11 cellular contexts compared by ENCODE assay signal in genomic region chr19:7861619-7862412, GRCh38. TPM values are rescaled to one million over a fixed set of nuclear protein-coding genes. Genes with fewer than 3 reads are reported as not detected.
A peak's percentile ranks its signal among the peaks of the same experiment; 100 is the strongest.
DNase-seq lines count a peak whose midpoint lies in the region; ATAC-seq lines count a peak whose summit lies in the region.
"Had no signal": no experiment of that assay in that cellular context is flagged by ENCODE, and none has a peak within 500 bp of the region (broad histone marks: within the 10 kb centered on the region; RNA-seq: fewer than 3 reads in every experiment).

No MANE protein-coding gene starts in this region.

- peaks cover 33% of the 10 kb centered on the region for H3K27me3 Mint-ChIP-seq in T-helper 2 cell treated with Interferon-gamma antibody and Interleukin-4, amounts not matched to agents 5 μg/mL and 100 μg/mL, for 36 hours (ENCODE audit: low read depth)
- peaks cover 20% of the 10 kb centered on the region for H3K27me3 Mint-ChIP-seq in activated T-helper 2 cell treated with anti-CD3 and anti-CD28 coated beads, Interferon-gamma antibody, Interleukin-2, Interleukin-4, amounts not matched to agents 10 μg/mL and 5 μg/mL and 100 μg/mL, durations not matched to agents 14 hours and 24 hours and 36 hours (ENCODE audit: low read depth)
- H3K27me3 Mint-ChIP-seq in stimulated activated naive B cell treated with anti-CD40 and anti-IgM and Interleukin-4, amounts not matched to agents 10 μg/mL and 1 μg/mL and 100 μg/mL, for 72 hours, result peaks cover 64 to 66% of the 10 kb centered on the region in 2 donors

- intact Hi-C loops in activated T-helper 2 cell treated with anti-CD3 and anti-CD28 coated beads, Interferon-gamma antibody, Interleukin-2, Interleukin-4, amounts not matched to agents 10 μg/mL and 5 μg/mL and 100 μg/mL, durations not matched to agents 14 hours and 24 hours and 36 hours (cut with micrococcal nuclease), result loop anchor here (2.0 kb wide), 1 partner anchor 59 kb away; the partner anchor contains the start of gene SNAPC2

- peaks cover 6% of the 10 kb centered on the region for H3K4me1 Mint-ChIP-seq in T-helper 2 cell treated with Interferon-gamma antibody and Interleukin-4, amounts not matched to agents 5 μg/mL and 100 μg/mL, for 36 hours (ENCODE audit: low read depth)
- peaks cover 7% of the 10 kb centered on the region for H3K4me1 Mint-ChIP-seq in activated T-helper 2 cell treated with anti-CD3 and anti-CD28 coated beads, Interferon-gamma antibody, Interleukin-2, Interleukin-4, amounts not matched to agents 10 μg/mL and 5 μg/mL and 100 μg/mL, durations not matched to agents 14 hours and 24 hours and 36 hours (ENCODE audit: low read depth)
- peaks cover 10 to 29% of the 10 kb centered on the region in 2 donors for H3K4me1 Mint-ChIP-seq in stimulated activated naive B cell treated with anti-CD40 and anti-IgM and Interleukin-4, amounts not matched to agents 10 μg/mL and 1 μg/mL and 100 μg/mL, for 72 hours

- H3K4me3 Mint-ChIP-seq in T-helper 2 cell treated with Interferon-gamma antibody and Interleukin-4, amounts not matched to agents 5 μg/mL and 100 μg/mL, for 36 hours, result peak overlapping the region; percentile 12
- H3K4me3 Mint-ChIP-seq in activated T-helper 2 cell treated with anti-CD3 and anti-CD28 coated beads, Interferon-gamma antibody, Interleukin-2, Interleukin-4, amounts not matched to agents 10 μg/mL and 5 μg/mL and 100 μg/mL, durations not matched to agents 14 hours and 24 hours and 36 hours (ENCODE audit: low read depth), result peak overlapping the region; percentile 26
- peak overlapping the region; percentile 59 to 65 for H3K4me3 Mint-ChIP-seq in stimulated activated naive B cell treated with anti-CD40 and anti-IgM and Interleukin-4, amounts not matched to agents 10 μg/mL and 1 μg/mL and 100 μg/mL, for 72 hours

- no peaks in the 10 kb centered on the region for H3K36me3 Mint-ChIP-seq in T-helper 2 cell treated with Interferon-gamma antibody and Interleukin-4, amounts not matched to agents 5 μg/mL and 100 μg/mL, for 36 hours (ENCODE audit: low read depth)
- H3K36me3 Mint-ChIP-seq in activated T-helper 2 cell treated with anti-CD3 and anti-CD28 coated beads, Interferon-gamma antibody, Interleukin-2, Interleukin-4, amounts not matched to agents 10 μg/mL and 5 μg/mL and 100 μg/mL, durations not matched to agents 14 hours and 24 hours and 36 hours (ENCODE audit: low read depth), result no peaks in the 10 kb centered on the region
- peaks cover 11 to 23% of the 10 kb centered on the region in 2 donors for H3K36me3 Mint-ChIP-seq in stimulated activated naive B cell treated with anti-CD40 and anti-IgM and Interleukin-4, amounts not matched to agents 10 μg/mL and 1 μg/mL and 100 μg/mL, for 72 hours

- no peaks in the 10 kb centered on the region for H3K9me3 Mint-ChIP-seq in T-helper 2 cell treated with Interferon-gamma antibody and Interleukin-4, amounts not matched to agents 5 μg/mL and 100 μg/mL, for 36 hours
- H3K9me3 Mint-ChIP-seq in activated T-helper 2 cell treated with anti-CD3 and anti-CD28 coated beads, Interferon-gamma antibody, Interleukin-2, Interleukin-4, amounts not matched to agents 10 μg/mL and 5 μg/mL and 100 μg/mL, durations not matched to agents 14 hours and 24 hours and 36 hours, result no peaks in the 10 kb centered on the region
- H3K9me3 Mint-ChIP-seq in stimulated activated naive B cell treated with anti-CD40 and anti-IgM and Interleukin-4, amounts not matched to agents 10 μg/mL and 1 μg/mL and 100 μg/mL, for 72 hours, result no peaks in the 10 kb centered on the region

- no peak overlapping the region for H3K27ac Mint-ChIP-seq in T-helper 2 cell treated with Interferon-gamma antibody and Interleukin-4, amounts not matched to agents 5 μg/mL and 100 μg/mL, for 36 hours
- H3K27ac Mint-ChIP-seq in activated T-helper 2 cell treated with anti-CD3 and anti-CD28 coated beads, Interferon-gamma antibody, Interleukin-2, Interleukin-4, amounts not matched to agents 10 μg/mL and 5 μg/mL and 100 μg/mL, durations not matched to agents 14 hours and 24 hours and 36 hours, result no peak overlapping the region
- no peak overlapping the region for H3K27ac Mint-ChIP-seq in stimulated activated naive B cell treated with anti-CD40 and anti-IgM and Interleukin-4, amounts not matched to agents 10 μg/mL and 1 μg/mL and 100 μg/mL, for 72 hours

- no peak for DNase-seq in T-helper 2 cell treated with Interferon-gamma antibody and Interleukin-4, amounts not matched to agents 5 μg/mL and 100 μg/mL, for 36 hours (ENCODE audit: low spot score)
- DNase-seq in T-helper 2 cell, result no peak
- no peak for DNase-seq in activated T-helper 2 cell treated with anti-CD3 and anti-CD28 coated beads, Interferon-gamma antibody, Interleukin-2, Interleukin-4, amounts not matched to agents 10 μg/mL and 5 μg/mL and 100 μg/mL, durations not matched to agents 14 hours and 24 hours and 36 hours (ENCODE audit: low spot score)
- no peak for DNase-seq in stimulated activated naive B cell treated with anti-CD40 and anti-IgM and Interleukin-4, amounts not matched to agents 10 μg/mL and 1 μg/mL and 100 μg/mL, for 72 hours
- no peak for DNase-seq in AG08395 (ENCODE audit: low spot score)
- no peak for DNase-seq in OCI-M1 (lab: John Stamatoyannopoulos, UW)
- no peak for DNase-seq in HuH-7.5 (ENCODE audit: low spot score)
- DNase-seq: NCI-H2081 treated with DMSO at 0.1 percent for 48 hours, tibial artery had no signal

- H3K4me3 ChIP-seq in iPS-18c (ENCODE audit: insufficient read depth, low read depth, low read length), result peak overlapping the region; percentile 50

- peak; percentile 21 to 22 for ATAC-seq in stimulated activated naive B cell treated with anti-CD40 and anti-IgM and Interleukin-4, amounts not matched to agents 10 μg/mL and 1 μg/mL and 100 μg/mL, for 72 hours (replicated peaks)

- H3K9me3 ChIP-seq in iPS-18c (ENCODE audit: control insufficient read depth, insufficient read depth, low read length), result peaks cover 2% of the 10 kb centered on the region
- H3K9me3 ChIP-seq: tibial artery had no signal

RNA-seq across cellular contexts. Expression of gene PRR36, which starts 12.4 kb away (rescaled TPM):
- total RNA-seq in activated T-helper 2 cell treated with anti-CD3 and anti-CD28 coated beads, Interferon-gamma antibody, Interleukin-2, Interleukin-4, amounts not matched to agents 10 μg/mL and 5 μg/mL and 100 μg/mL, durations not matched to agents 14 hours and 24 hours and 36 hours, result 0.05 TPM in 1 of 2 replicates, not detected in the other
- total RNA-seq: fibroblast of villous mesenchyme had no signal

RNA-seq across cellular contexts. Expression of gene LRRC8E, which starts 26.5 kb away (rescaled TPM):
- total RNA-seq in activated T-helper 2 cell treated with anti-CD3 and anti-CD28 coated beads, Interferon-gamma antibody, Interleukin-2, Interleukin-4, amounts not matched to agents 10 μg/mL and 5 μg/mL and 100 μg/mL, durations not matched to agents 14 hours and 24 hours and 36 hours, result not detected in 2 replicates

RNA-seq across cellular contexts. Expression of gene EVI5L, which starts 31.8 kb away (rescaled TPM):
- total RNA-seq in activated T-helper 2 cell treated with anti-CD3 and anti-CD28 coated beads, Interferon-gamma antibody, Interleukin-2, Interleukin-4, amounts not matched to agents 10 μg/mL and 5 μg/mL and 100 μg/mL, durations not matched to agents 14 hours and 24 hours and 36 hours, result 3.8 and 4.5 TPM in 2 replicates

RNA-seq across cellular contexts. Expression of gene MAP2K7, which starts 41.9 kb away (rescaled TPM):
- 43.0 and 44.6 TPM in 2 replicates for total RNA-seq in activated T-helper 2 cell treated with anti-CD3 and anti-CD28 coated beads, Interferon-gamma antibody, Interleukin-2, Interleukin-4, amounts not matched to agents 10 μg/mL and 5 μg/mL and 100 μg/mL, durations not matched to agents 14 hours and 24 hours and 36 hours

RNA-seq across cellular contexts. Expression of gene TGFBR3L, which starts 52.8 kb away (rescaled TPM):
- total RNA-seq in activated T-helper 2 cell treated with anti-CD3 and anti-CD28 coated beads, Interferon-gamma antibody, Interleukin-2, Interleukin-4, amounts not matched to agents 10 μg/mL and 5 μg/mL and 100 μg/mL, durations not matched to agents 14 hours and 24 hours and 36 hours, result 6.3 TPM in 2 replicates

Comparison
In these comparisons a context has a peak if more than half of its experiments do, and no peak if none do; other contexts are left out.
1. H3K4me3 Mint-ChIP-seq: peak in every context shown above with its lines; median percentile 62 in stimulated activated naive B cell treated with anti-CD40 and anti-IgM and Interleukin-4, amounts not matched to agents 10 μg/mL and 1 μg/mL and 100 μg/mL, for 72 hours; 26 in activated T-helper 2 cell treated with anti-CD3 and anti-CD28 coated beads, Interferon-gamma antibody, Interleukin-2, Interleukin-4, amounts not matched to agents 10 μg/mL and 5 μg/mL and 100 μg/mL, durations not matched to agents 14 hours and 24 hours and 36 hours; 12 in T-helper 2 cell treated with Interferon-gamma antibody and Interleukin-4, amounts not matched to agents 5 μg/mL and 100 μg/mL, for 36 hours.